ENCODE assay signal across 28 cellular contexts in the genomic region with DNA sequence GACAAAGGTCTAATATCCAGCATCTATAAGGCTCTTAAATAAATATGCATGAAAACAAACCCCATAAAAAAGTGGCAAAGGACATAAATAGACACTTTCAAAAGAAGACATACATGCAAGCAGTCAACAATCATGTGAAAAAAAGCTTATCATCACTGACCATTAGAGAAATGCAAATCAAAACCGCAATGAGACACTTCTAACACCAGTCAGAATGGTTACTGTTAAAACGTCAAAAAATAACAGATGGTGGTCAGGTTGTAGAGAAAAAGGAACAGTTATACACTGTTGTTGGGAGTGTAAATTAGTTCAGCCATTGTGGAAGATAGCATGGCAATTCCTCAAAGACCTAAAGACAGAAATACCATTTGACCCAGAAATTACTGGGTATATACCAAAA.
"Had no signal": no experiment of that assay in that cellular context is flagged by ENCODE, and none has a peak within 500 bp of the region (broad histone marks: within the 10 kb centered on the region; RNA-seq: fewer than 3 reads in every experiment).

No MANE protein-coding gene starts in this region.

- H3K27ac ChIP-seq: brain microvascular endothelial cell, coronary artery, dorsolateral prefrontal cortex, WERI-Rb-1 had no signal

- FAIRE-seq: astrocyte, bronchial epithelial cell, frontal cortex had no signal

- DNase-seq: activated B cell treated with CpG ODN at 0.5 μM for 24 hours; activated CD4-positive, alpha-beta T cell treated with anti-CD3 and anti-CD28 coated beads for 48 hours; activated CD4-positive, alpha-beta T cell treated with anti-CD3 and anti-CD28 coated beads, Interleukin-2, amount 50 U/mL, for 1 hour; activated CD4-positive, alpha-beta T cell treated with anti-CD3 and anti-CD28 coated beads, Interleukin-2, amount 50 U/mL, for 48 hours; activated CD8-positive, alpha-beta memory T cell treated with anti-CD3 and anti-CD28 coated beads for 24 hours; activated effector memory CD4-positive, alpha-beta T cell treated with Interleukin-2 at 50 U/mL for 16 hours; activated gamma-delta T cell treated with Interleukin-2 at 50 U/mL for 16 hours; activated naive CD4-positive, alpha-beta T cell treated with anti-CD3 and anti-CD28 coated beads, Interleukin-2, amount 50 U/mL, for 16 hours; activated naive CD4-positive, alpha-beta T cell treated with Interleukin-2 at 50 U/mL for 16 hours; activated T-cell treated with anti-CD3 and anti-CD28 coated beads, Interleukin-2, amount 50 U/mL, for 4 hours; amniotic stem cell; anterior cingulate cortex; brain microvascular endothelial cell; dorsolateral prefrontal cortex; effector memory CD4-positive, alpha-beta T cell; endodermal cell; foreskin fibroblast; head of caudate nucleus; T-helper 9 cell; WERI-Rb-1 had no signal

- ATAC-seq: activated CD4-positive, CD25-positive, alpha-beta regulatory T cell treated with anti-CD3 and anti-CD28 coated beads, Interleukin-2, amount 50 U/mL, for 24 hours; activated CD8-positive, alpha-beta T cell treated with anti-CD3 and anti-CD28 coated beads for 36 hours; activated T-cell treated with anti-CD3 and anti-CD28 coated beads, Interleukin-2, amount 50 U/mL, for 4 hours; activated T-helper 17 cell treated with anti-CD3 and anti-CD28 coated beads, Interleukin-2, amount 50 U/mL, for 72 hours; esophagus mucosa had no signal

- H3K36me3 ChIP-seq: brain microvascular endothelial cell, WERI-Rb-1 had no signal

- H3K4me3 ChIP-seq: coronary artery, dorsolateral prefrontal cortex had no signal

- H3K27me3 ChIP-seq: brain microvascular endothelial cell, dorsolateral prefrontal cortex had no signal
